ENCODE assay signal across 28 cellular contexts in the genomic region with DNA sequence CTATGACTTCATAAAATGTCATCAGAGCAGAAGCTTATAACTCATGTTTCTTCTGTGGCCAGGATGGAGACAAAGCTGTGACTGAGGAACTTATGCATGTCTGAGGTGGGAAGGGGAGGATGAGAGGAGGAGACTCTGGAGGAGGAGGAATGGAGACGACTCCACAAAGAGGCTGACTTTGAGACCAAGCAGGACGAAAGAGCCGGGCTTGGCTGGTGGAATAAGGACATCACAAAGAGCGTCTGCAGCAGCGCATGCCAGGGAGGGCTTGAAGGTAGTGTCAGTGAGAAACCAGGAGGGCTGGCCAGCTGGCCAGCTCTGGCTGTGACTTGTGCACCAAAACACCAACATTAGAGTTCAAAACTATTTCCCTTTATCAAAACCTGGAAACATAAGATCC. TPM values are rescaled to one million over a fixed set of nuclear protein-coding genes. Genes with fewer than 3 reads are reported as not detected.
A peak's percentile ranks its signal among the peaks of the same experiment; 100 is the strongest.
DNase-seq lines count a peak whose midpoint lies in the region; ATAC-seq and TF ChIP-seq lines count a peak whose summit lies in the region.
"Had no signal": no experiment of that assay in that cellular context is flagged by ENCODE, and none has a peak within 500 bp of the region (broad histone marks: within the 10 kb centered on the region; RNA-seq: fewer than 3 reads in every experiment).

No MANE protein-coding gene starts in this region.

- TF ChIP-seq POLR2A in Peyer's patch (IDR thresholded peaks at IDR 0.05) = no peak

- H3K27ac ChIP-seq in RWPE2 (ENCODE audit: poor library complexity, severe bottlenecking) (no peak overlapping the region), upper lobe of right lung (no peak overlapping the region), Peyer's patch (no peak overlapping the region)
- H3K27ac ChIP-seq: BLaER1 had no signal

- intact Hi-C loops in activated T-helper 1 cell treated with anti-CD3 and anti-CD28 coated beads, Interleukin-12 subunit alpha, Interleukin-12 subunit beta, Interleukin-2, Interleukin-4 antibody, amounts not matched to agents 30 ng/mL and 10 ng/mL and 1 ng/mL, durations not matched to agents 14 hours and 24 hours and 36 hours (cut with micrococcal nuclease) = no loop called here
- intact Hi-C loops in upper lobe of right lung (cut with DNase I) = loop anchor here (10.0 kb wide), 1 partner anchor 271 kb away; no protein-coding TSS in a partner anchor

- no peaks in the 10 kb centered on the region for H3K4me1 ChIP-seq in RWPE2 (ENCODE audit: insufficient read depth, poor library complexity, severe bottlenecking)
- H3K4me1 ChIP-seq in upper lobe of right lung = peaks cover 6% of the 10 kb centered on the region
- H3K4me1 ChIP-seq in Peyer's patch = peaks cover 0 to 13% (median 2%) of the 10 kb centered on the region in 4 donors
- H3K4me1 ChIP-seq: BE2C had no signal

- H3K27me3 ChIP-seq in RWPE2 (ENCODE audit: insufficient read depth, poor library complexity, severe bottlenecking) (no peaks in the 10 kb centered on the region), upper lobe of right lung (no peaks in the 10 kb centered on the region), Peyer's patch (no peaks in the 10 kb centered on the region)
- H3K27me3 ChIP-seq: BE2C, BLaER1 had no signal

- peak; percentile 32 for DNase-seq in RWPE2 (ENCODE audit: low spot score)
- DNase-seq in activated T-helper 1 cell treated with anti-CD3 and anti-CD28 coated beads, Interleukin-12 subunit alpha, Interleukin-12 subunit beta, Interleukin-2, Interleukin-4 antibody, amounts not matched to agents 30 ng/mL and 10 ng/mL and 1 ng/mL, durations not matched to agents 14 hours and 24 hours and 36 hours (ENCODE audit: low spot score) = no peak
- DNase-seq in mesenteric fat pad (ENCODE audit: low spot score) = peak; percentile 76
- peak; percentile 6 for DNase-seq in upper lobe of right lung
- no peak for DNase-seq in Peyer's patch
- DNase-seq in OCI-M1 (lab: John Stamatoyannopoulos, UW) = no peak
- DNase-seq: 8988T; ACHN; BE2C; C1 segment of cervical spinal cord; CD4-positive, alpha-beta memory T cell; CD4-positive, CD25-positive, alpha-beta regulatory T cell; CD8-positive, alpha-beta memory T cell; COR-L47; DMS 273 treated with DMSO at 0.1 percent for 48 hours; DMS153; DMS53; DMS79; DND-41; EL; GDM1 had no signal

- peak overlapping the region; percentile 29 for H3K27ac Mint-ChIP-seq in activated T-helper 1 cell treated with anti-CD3 and anti-CD28 coated beads, Interleukin-12 subunit alpha, Interleukin-12 subunit beta, Interleukin-2, Interleukin-4 antibody, amounts not matched to agents 30 ng/mL and 10 ng/mL and 1 ng/mL, durations not matched to agents 14 hours and 24 hours and 36 hours
- H3K27ac Mint-ChIP-seq: CD4-positive, alpha-beta memory T cell; CD4-positive, CD25-positive, alpha-beta regulatory T cell had no signal

- no peaks in the 10 kb centered on the region for H3K9me3 Mint-ChIP-seq in activated T-helper 1 cell treated with anti-CD3 and anti-CD28 coated beads, Interleukin-12 subunit alpha, Interleukin-12 subunit beta, Interleukin-2, Interleukin-4 antibody, amounts not matched to agents 30 ng/mL and 10 ng/mL and 1 ng/mL, durations not matched to agents 14 hours and 24 hours and 36 hours
- H3K9me3 Mint-ChIP-seq: CD4-positive, alpha-beta memory T cell; CD8-positive, alpha-beta memory T cell had no signal

- H3K4me3 Mint-ChIP-seq in activated T-helper 1 cell treated with anti-CD3 and anti-CD28 coated beads, Interleukin-12 subunit alpha, Interleukin-12 subunit beta, Interleukin-2, Interleukin-4 antibody, amounts not matched to agents 30 ng/mL and 10 ng/mL and 1 ng/mL, durations not matched to agents 14 hours and 24 hours and 36 hours = no peak overlapping the region
- H3K4me3 Mint-ChIP-seq: CD14-positive monocyte; CD4-positive, alpha-beta memory T cell; CD4-positive, CD25-positive, alpha-beta regulatory T cell; CD8-positive, alpha-beta memory T cell had no signal

- H3K36me3 ChIP-seq in RWPE2 (ENCODE audit: low read depth) = no peaks in the 10 kb centered on the region
- H3K36me3 ChIP-seq in upper lobe of right lung = no peaks in the 10 kb centered on the region
- no peaks in the 10 kb centered on the region for H3K36me3 ChIP-seq in Peyer's patch
- H3K36me3 ChIP-seq: BE2C, BLaER1 had no signal

- ATAC-seq in RWPE2 (ENCODE audit: low read depth) (no peak), upper lobe of right lung (no peak), GM21576 (IDR thresholded peaks at IDR 0.05; ENCODE audit: unreplicated experiment) (no peak)
- ATAC-seq: GM12878 had no signal

- H3K4me3 ChIP-seq in RWPE2 (ENCODE audit: severe bottlenecking) (no peak overlapping the region), upper lobe of right lung (no peak overlapping the region), Peyer's patch (no peak overlapping the region)
- H3K4me3 ChIP-seq: BLaER1, GM12878 had no signal

- H3K4me1 Mint-ChIP-seq in activated T-helper 1 cell treated with anti-CD3 and anti-CD28 coated beads, Interleukin-12 subunit alpha, Interleukin-12 subunit beta, Interleukin-2, Interleukin-4 antibody, amounts not matched to agents 30 ng/mL and 10 ng/mL and 1 ng/mL, durations not matched to agents 14 hours and 24 hours and 36 hours (ENCODE audit: low read depth) = peaks cover 10% of the 10 kb centered on the region

- H3K9me3 ChIP-seq in RWPE2 (ENCODE audit: severe bottlenecking) = no peaks in the 10 kb centered on the region
- H3K9me3 ChIP-seq in upper lobe of right lung = no peaks in the 10 kb centered on the region
- no peaks in the 10 kb centered on the region for H3K9me3 ChIP-seq in Peyer's patch
- H3K9me3 ChIP-seq: BE2C, BLaER1 had no signal

- H3K27me3 Mint-ChIP-seq in activated T-helper 1 cell treated with anti-CD3 and anti-CD28 coated beads, Interleukin-12 subunit alpha, Interleukin-12 subunit beta, Interleukin-2, Interleukin-4 antibody, amounts not matched to agents 30 ng/mL and 10 ng/mL and 1 ng/mL, durations not matched to agents 14 hours and 24 hours and 36 hours (ENCODE audit: insufficient read depth) = peaks cover 2% of the 10 kb centered on the region

- H3K36me3 Mint-ChIP-seq in activated T-helper 1 cell treated with anti-CD3 and anti-CD28 coated beads, Interleukin-12 subunit alpha, Interleukin-12 subunit beta, Interleukin-2, Interleukin-4 antibody, amounts not matched to agents 30 ng/mL and 10 ng/mL and 1 ng/mL, durations not matched to agents 14 hours and 24 hours and 36 hours (ENCODE audit: low read depth) = no peaks in the 10 kb centered on the region
- H3K36me3 Mint-ChIP-seq: CD14-positive monocyte; CD4-positive, alpha-beta memory T cell; CD4-positive, CD25-positive, alpha-beta regulatory T cell; CD8-positive, alpha-beta memory T cell had no signal

- no peak for TF ChIP-seq CTCF in RWPE2 (IDR thresholded peaks at IDR 0.05; ENCODE audit: poor library complexity, severe bottlenecking)
- no peak for TF ChIP-seq CTCF in upper lobe of right lung (IDR thresholded peaks at IDR 0.05)
- no peak for TF ChIP-seq CTCF in Peyer's patch (IDR thresholded peaks at IDR 0.05)

RNA-seq across cellular contexts. Expression of gene GDF2, which starts 6.1 kb away (rescaled TPM):
- total RNA-seq in activated T-helper 1 cell treated with anti-CD3 and anti-CD28 coated beads, Interleukin-12 subunit alpha, Interleukin-12 subunit beta, Interleukin-2, Interleukin-4 antibody, amounts not matched to agents 30 ng/mL and 10 ng/mL and 1 ng/mL, durations not matched to agents 14 hours and 24 hours and 36 hours = not detected in 2 replicates
- total RNA-seq in mesenteric fat pad (not detected), upper lobe of right lung (not detected), Peyer's patch (not detected)
- total RNA-seq: A673; CD4-positive, alpha-beta memory T cell; CD4-positive, CD25-positive, alpha-beta regulatory T cell; CD8-positive, alpha-beta memory T cell; Daoy; G401; GM12878 had no signal

RNA-seq across cellular contexts. Expression of gene GDF10, which starts 16.1 kb away (rescaled TPM):
- 0.27 and 0.34 TPM in 2 replicates for total RNA-seq in activated T-helper 1 cell treated with anti-CD3 and anti-CD28 coated beads, Interleukin-12 subunit alpha, Interleukin-12 subunit beta, Interleukin-2, Interleukin-4 antibody, amounts not matched to agents 30 ng/mL and 10 ng/mL and 1 ng/mL, durations not matched to agents 14 hours and 24 hours and 36 hours
- total RNA-seq in mesenteric fat pad = 0.26 TPM
- total RNA-seq in upper lobe of right lung = 16.8 TPM
- total RNA-seq in Peyer's patch = under 1 TPM in 1 of 4 donors, not detected in 3; 0.35 TPM
- total RNA-seq: CD4-positive, CD25-positive, alpha-beta regulatory T cell; G401; GM12878 had no signal

RNA-seq across cellular contexts. Expression of gene RBP3, which starts 32.0 kb away (rescaled TPM):
- not detected in 2 replicates for total RNA-seq in activated T-helper 1 cell treated with anti-CD3 and anti-CD28 coated beads, Interleukin-12 subunit alpha, Interleukin-12 subunit beta, Interleukin-2, Interleukin-4 antibody, amounts not matched to agents 30 ng/mL and 10 ng/mL and 1 ng/mL, durations not matched to agents 14 hours and 24 hours and 36 hours
- total RNA-seq in mesenteric fat pad (not detected), upper lobe of right lung (not detected), Peyer's patch (not detected)
- total RNA-seq: A673; CD4-positive, alpha-beta memory T cell; CD4-positive, CD25-positive, alpha-beta regulatory T cell; CD8-positive, alpha-beta memory T cell; Daoy; G401; GM12878 had no signal

Comparison
In these comparisons a context has a peak if more than half of its experiments do, and no peak if none do; other contexts are left out.
1. DNase-seq: peak in RWPE2 (single experiment), mesenteric fat pad (single experiment) and upper lobe of right lung (single experiment); none in activated T-helper 1 cell treated with anti-CD3 and anti-CD28 coated beads, Interleukin-12 subunit alpha, Interleukin-12 subunit beta, Interleukin-2, Interleukin-4 antibody, amounts not matched to agents 30 ng/mL and 10 ng/mL and 1 ng/mL, durations not matched to agents 14 hours and 24 hours and 36 hours (single experiment), Peyer's patch (0 of 3) and OCI-M1 (single experiment).
2. RNA of gene GDF10, which starts 16.1 kb away (total RNA-seq): 16.8 TPM in upper lobe of right lung (single experiment); 0.27 to 0.34 TPM in activated T-helper 1 cell treated with anti-CD3 and anti-CD28 coated beads, Interleukin-12 subunit alpha, Interleukin-12 subunit beta, Interleukin-2, Interleukin-4 antibody, amounts not matched to agents 30 ng/mL and 10 ng/mL and 1 ng/mL, durations not matched to agents 14 hours and 24 hours and 36 hours, 0.26 TPM in mesenteric fat pad (single experiment) and 0.35 TPM in Peyer's patch; every median in the first group is over 10 times any median in the second.